Comparison of ENCODE assay signal across 25 cellular contexts in the genomic region with DNA sequence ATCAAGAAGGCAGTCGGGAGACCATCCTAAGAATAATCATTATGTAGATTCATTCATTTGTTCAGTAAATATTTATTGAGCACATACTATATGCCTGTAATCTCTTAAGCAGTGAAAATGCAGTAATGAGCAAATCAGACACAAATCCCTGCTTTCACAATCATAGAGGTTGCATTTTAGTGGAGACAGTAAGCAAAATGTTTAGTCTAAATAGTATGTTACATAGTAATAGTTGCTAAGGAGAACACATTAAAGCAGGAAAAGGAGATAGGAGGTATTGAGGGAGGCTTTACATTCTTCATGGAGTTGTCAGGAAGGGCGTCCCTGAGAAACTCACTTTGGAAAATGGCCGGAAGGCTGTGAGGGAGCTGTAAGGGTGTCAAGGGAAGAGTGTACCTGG.
"Had no signal": no experiment of that assay in that cellular context is flagged by ENCODE, and none has a peak within 500 bp of the region (broad histone marks: within the 10 kb centered on the region; RNA-seq: fewer than 3 reads in every experiment).

No MANE protein-coding gene starts in this region.

- H3K27ac Mint-ChIP-seq: dendritic cell treated with granulocyte-macrophage colony-stimulating factor and Interleukin-4, amounts not matched to agents 40 ng/mL and 50 ng/mL, for 4 days; endodermal cell; natural killer cell treated with Interleukin-12 subunit alpha and Interleukin-12 subunit beta and Interleukin-15 and Interleukin-18, amount 100 ng/mL, for 72 hours; neural progenitor cell; progenitor cell of endocrine pancreas; stimulated activated memory B cell treated with anti-CD40 and anti-IgM and Interleukin-4, amounts not matched to agents 10 μg/mL and 1 μg/mL and 100 μg/mL, for 72 hours had no signal

- H3K27me3 ChIP-seq: colonic mucosa, esophagus muscularis mucosa, gastrocnemius medialis, neural progenitor cell, right atrium auricular region, testis, tibial artery, upper lobe of left lung, uterus had no signal

- H3K36me3 Mint-ChIP-seq: stimulated activated memory B cell treated with anti-CD40 and anti-IgM and Interleukin-4, amounts not matched to agents 10 μg/mL and 1 μg/mL and 100 μg/mL, for 72 hours had no signal

- H3K9me3 ChIP-seq: colonic mucosa, esophagus muscularis mucosa, gastrocnemius medialis, lower lobe of right lung, right atrium auricular region, testis, tibial artery, upper lobe of left lung, uterus had no signal

- H3K4me2 ChIP-seq: neural progenitor cell had no signal

- H3K9ac ChIP-seq: neural progenitor cell, parathyroid adenoma had no signal

- H3K4me3 Mint-ChIP-seq: dendritic cell treated with granulocyte-macrophage colony-stimulating factor and Interleukin-4, amounts not matched to agents 40 ng/mL and 50 ng/mL, for 4 days; endodermal cell; natural killer cell treated with Interleukin-12 subunit alpha and Interleukin-12 subunit beta and Interleukin-15 and Interleukin-18, amount 100 ng/mL, for 72 hours; neural progenitor cell; stimulated activated memory B cell treated with anti-CD40 and anti-IgM and Interleukin-4, amounts not matched to agents 10 μg/mL and 1 μg/mL and 100 μg/mL, for 72 hours had no signal

- H3K4me3 ChIP-seq: colonic mucosa, esophagus muscularis mucosa, gastrocnemius medialis, lower lobe of right lung, neural progenitor cell, right atrium auricular region, testis, tibial artery, upper lobe of left lung, uterus had no signal

- DNase-seq: colonic mucosa; effector CD8-positive, alpha-beta T cell; endodermal cell; gastrocnemius medialis; head of caudate nucleus; left ventricle myocardium superior; lower lobe of right lung; stimulated activated CD4-positive, alpha-beta T cell treated with anti-CD3 and anti-CD28 coated beads, Interleukin-4, amount 100 ng/mL, for 4 hours; stimulated activated naive CD8-positive, alpha-beta T cell treated with anti-CD3 and anti-CD28 coated beads, Interleukin-15, Interleukin-2, amounts not matched to agents 100 U/mL and 50 U/mL, for 24 hours; substantia nigra; testis; tibial artery; upper lobe of left lung; uterus had no signal

- H3K9me3 Mint-ChIP-seq: dendritic cell treated with granulocyte-macrophage colony-stimulating factor and Interleukin-4, amounts not matched to agents 40 ng/mL and 50 ng/mL, for 4 days; endodermal cell; stimulated activated memory B cell treated with anti-CD40 and anti-IgM and Interleukin-4, amounts not matched to agents 10 μg/mL and 1 μg/mL and 100 μg/mL, for 72 hours had no signal

- H3K36me3 ChIP-seq: colonic mucosa, esophagus muscularis mucosa, gastrocnemius medialis, lower lobe of right lung, neural progenitor cell, right atrium auricular region, tibial artery, upper lobe of left lung, uterus had no signal

- ATAC-seq: gastrocnemius medialis; left ventricle myocardium superior; lower lobe of right lung; natural killer cell treated with Interleukin-12 subunit alpha and Interleukin-12 subunit beta and Interleukin-15 and Interleukin-18, amount 100 ng/mL, for 72 hours; sciatic nerve; stimulated activated memory B cell treated with anti-CD40 and anti-IgM and Interleukin-4, amounts not matched to agents 10 μg/mL and 1 μg/mL and 100 μg/mL, for 72 hours; stimulated activated naive CD8-positive, alpha-beta T cell treated with anti-CD3 and anti-CD28 coated beads, Interleukin-15, Interleukin-2, amounts not matched to agents 100 U/mL and 50 U/mL, for 24 hours had no signal

- H3K27me3 Mint-ChIP-seq: dendritic cell treated with granulocyte-macrophage colony-stimulating factor and Interleukin-4, amounts not matched to agents 40 ng/mL and 50 ng/mL, for 4 days; natural killer cell treated with Interleukin-12 subunit alpha and Interleukin-12 subunit beta and Interleukin-15 and Interleukin-18, amount 100 ng/mL, for 72 hours; progenitor cell of endocrine pancreas; stimulated activated memory B cell treated with anti-CD40 and anti-IgM and Interleukin-4, amounts not matched to agents 10 μg/mL and 1 μg/mL and 100 μg/mL, for 72 hours had no signal

- H2AFZ ChIP-seq: neural progenitor cell, parathyroid adenoma had no signal

- H3K4me1 ChIP-seq: colonic mucosa, lower lobe of right lung, testis, uterus had no signal

- H3K27ac ChIP-seq: colonic mucosa, esophagus muscularis mucosa, gastrocnemius medialis, lower lobe of right lung, neural progenitor cell, parathyroid adenoma, right atrium auricular region, testis, tibial artery, upper lobe of left lung, uterus had no signal

- FAIRE-seq: endothelial cell of umbilical vein, keratinocyte had no signal
